In genomic region chr6:168196385-168196860, GRCh38 we compare ENCODE assay signal across 12 cellular contexts.
DNase-seq lines count a peak whose midpoint lies in the region; ATAC-seq and TF ChIP-seq lines count a peak whose summit lies in the region.
"Had no signal": no experiment of that assay in that cellular context is flagged by ENCODE, and none has a peak within 500 bp of the region (broad histone marks: within the 10 kb centered on the region; RNA-seq: fewer than 3 reads in every experiment).

No MANE protein-coding gene starts in this region.

- no peaks in the 10 kb centered on the region for H3K9me3 ChIP-seq in Peyer's patch
- no peaks in the 10 kb centered on the region for H3K9me3 ChIP-seq in liver (ENCODE audit: control insufficient read depth in 4 of 4, low read length in 3 of 4)
- no peaks in the 10 kb centered on the region for H3K9me3 ChIP-seq in esophagus squamous epithelium

- in situ Hi-C loops in Caki2 (cut with HindIII; ENCODE audit: low pct_unique_long_range_greater_than_20kb, low sequenced_read_pairs): no loop called here

- TF ChIP-seq POLR2A in Peyer's patch (IDR thresholded peaks at IDR 0.05) (no peak), esophagus squamous epithelium (IDR thresholded peaks at IDR 0.05) (no peak)

- DNase-seq in Caki2 (ENCODE audit: low read depth): peak; percentile 70
- DNase-seq in NCI-H146 treated with DMSO at 0.1 percent for 48 hours (lab: John Stamatoyannopoulos, UW; ENCODE audit: unreplicated experiment): peak; percentile 37
- DNase-seq in Peyer's patch: peak in 2 of 3 donors; percentile 50 to 55
- DNase-seq in esophagus squamous epithelium (lab: John Stamatoyannopoulos, UW): no peak
- no peak for DNase-seq in cortex of kidney (lab: John Stamatoyannopoulos, UW)
- DNase-seq in posterior vena cava (ENCODE audit: low spot score): no peak
- DNase-seq: activated gamma-delta T cell treated with Interleukin-2 at 50 U/mL for 16 hours, caudate nucleus, KBM-7, naive B cell had no signal

- peak overlapping the region in 1 of 2 donors; percentile 91 for H3K9ac ChIP-seq in liver (ENCODE audit: low read depth in 1 of 2, low read length in 2 of 2)

- peaks cover 0 to 20% (median 0%) of the 10 kb centered on the region in 4 donors for H3K4me1 ChIP-seq in Peyer's patch
- H3K4me1 ChIP-seq in liver (ENCODE audit: control insufficient read depth in 4 of 4, insufficient read depth in 4 of 4, low read length in 3 of 4): peaks cover 7 to 42% (median 23%) of the 10 kb centered on the region in 4 donors
- peaks cover 5 to 20% (median 9%) of the 10 kb centered on the region in 3 donors for H3K4me1 ChIP-seq in esophagus squamous epithelium

- no peak for ATAC-seq in GM19467 (IDR thresholded peaks at IDR 0.05; ENCODE audit: unreplicated experiment)

- H3K27me3 ChIP-seq in Peyer's patch (no peaks in the 10 kb centered on the region), liver (ENCODE audit: control insufficient read depth in 4 of 4, insufficient read depth in 4 of 4, low read length in 3 of 4) (no peaks in the 10 kb centered on the region), esophagus squamous epithelium (peaks cover 0 to 38% (median 0%) of the 10 kb centered on the region in 4 donors)

- 20% methylated on average over 14 of the region's 14 CpGs for WGBS in liver
- 33 to 45% methylated on average over 14 of the region's 14 CpGs for WGBS in esophagus squamous epithelium, 2 donors

- no peak overlapping the region for H3K4me3 ChIP-seq in Peyer's patch
- H3K4me3 ChIP-seq in liver (ENCODE audit: low read depth in 1 of 3, low read length in 3 of 3): no peak overlapping the region
- H3K4me3 ChIP-seq in esophagus squamous epithelium: no peak overlapping the region

- TF ChIP-seq CTCF in Peyer's patch (IDR thresholded peaks at IDR 0.05) (peak in 3 of 6 experiments; percentile 18 to 21 (median 19)), liver (IDR thresholded peaks at IDR 0.05; ENCODE audit: low read depth, low read length, missing input control) (no peak), esophagus squamous epithelium (IDR thresholded peaks at IDR 0.05) (no peak)

- peak; percentile 60 to 76 for TF ChIP-seq RAD21 in liver (IDR thresholded peaks at IDR 0.05)

- intact Hi-C loops in esophagus squamous epithelium (cut with DNase I) (no loop called here), posterior vena cava (cut with DNase I) (no loop called here)

- H3K27ac ChIP-seq in Peyer's patch (no peak overlapping the region), liver (ENCODE audit: low read depth in 1 of 2, low read length in 2 of 2) (peak overlapping the region; percentile 89 to 93), esophagus squamous epithelium (no peak overlapping the region)

- no peaks in the 10 kb centered on the region for H3K36me3 ChIP-seq in Peyer's patch
- H3K36me3 ChIP-seq in liver (ENCODE audit: control insufficient read depth in 4 of 4, insufficient read depth in 3 of 4, low read depth in 1 of 4, low read length in 3 of 4): no peaks in the 10 kb centered on the region
- H3K36me3 ChIP-seq in esophagus squamous epithelium: no peaks in the 10 kb centered on the region

TF ChIP-seq in liver, 16 proteins besides CTCF, POLR2A, EP300 and RAD21:
- peak; percentile 38 for TF ChIP-seq ZBTB33 (IDR thresholded peaks at IDR 0.05)
- TF ChIP-seq GABPA (IDR thresholded peaks at IDR 0.05 in 1 of 2, conservative IDR thresholded peaks at IDR 0.05 in 1 of 2): peak in 1 of 2 donors; percentile 57
- peak; percentile 98 for TF ChIP-seq RXRA (IDR thresholded peaks at IDR 0.05)
- TF ChIP-seq MAX (IDR thresholded peaks at IDR 0.05): peak; percentile 43
- peak; percentile 91 to 94 for TF ChIP-seq HNF4A (conservative IDR thresholded peaks at IDR 0.05)
- peak; percentile 76 for TF ChIP-seq NR2F2 (IDR thresholded peaks at IDR 0.05)
- TF ChIP-seq FOXA1 (IDR thresholded peaks at IDR 0.05): peak; percentile 95
- peak; percentile 77 to 80 for TF ChIP-seq JUND (IDR thresholded peaks at IDR 0.05)
- TF ChIP-seq SP1 (IDR thresholded peaks at IDR 0.05): peak; percentile 96
- peak; percentile 73 for TF ChIP-seq REST (IDR thresholded peaks at IDR 0.05)
- TF ChIP-seq ATF3 (IDR thresholded peaks at IDR 0.05): no peak
- TF ChIP-seq EGR1 (IDR thresholded peaks at IDR 0.05; ENCODE audit: low read depth in 2 of 2): peak in 1 of 2 donors; percentile 66
- TF ChIP-seq TAF1 (conservative IDR thresholded peaks at IDR 0.05): no peak
- TF ChIP-seq YY1 (IDR thresholded peaks at IDR 0.05): peak; percentile 82
- TF ChIP-seq FOXA2 (IDR thresholded peaks at IDR 0.05): peak; percentile 96
- peak; percentile 89 for TF ChIP-seq HNF4G (IDR thresholded peaks at IDR 0.05)
TF ChIP-seq in liver: peak in this region for 14.

Comparison
In these comparisons a context has a peak if more than half of its experiments do, and no peak if none do; other contexts are left out.
1. DNase-seq: peak in Caki2 (single experiment), NCI-H146 treated with DMSO at 0.1 percent for 48 hours (single experiment) and Peyer's patch (2 of 3); none in esophagus squamous epithelium (single experiment), cortex of kidney (single experiment) and posterior vena cava (single experiment).
2. H3K27ac ChIP-seq: peak in liver (2 of 2); none in Peyer's patch (0 of 4) and esophagus squamous epithelium (0 of 4).